Comparison of ENCODE assay signal across 14 cellular contexts in genomic region chr9:133424187-133424586, GRCh38. TPM values are rescaled to one million over a fixed set of nuclear protein-coding genes. Genes with fewer than 3 reads are reported as not detected.
A peak's percentile ranks its signal among the peaks of the same experiment; 100 is the strongest.
DNase-seq lines count a peak whose midpoint lies in the region; ATAC-seq and TF ChIP-seq lines count a peak whose summit lies in the region.
"Had no signal": no experiment of that assay in that cellular context is flagged by ENCODE, and none has a peak within 500 bp of the region (broad histone marks: within the 10 kb centered on the region; RNA-seq: fewer than 3 reads in every experiment).

No MANE protein-coding gene starts in this region.

- H3K27ac ChIP-seq in HEK293 (ENCODE audit: extremely low read depth, low read depth, low read length) = no peak overlapping the region
- H3K27ac ChIP-seq in mesenchymal stem cell (ENCODE audit: low read length, poor library complexity, severe bottlenecking) = no peak overlapping the region
- H3K27ac ChIP-seq: BLaER1 treated with 17β-estradiol and CSF1 and Interleukin-3, amounts not matched to agents 10 nM and 100 nM; KMS-11 had no signal

- peak overlapping the region; percentile 70 to 97 for H2BK12ac ChIP-seq in mesenchymal stem cell (ENCODE audit: low read length in 2 of 2)

- H3K4me3 ChIP-seq in HEK293 (ENCODE audit: low read depth, low read length) (no peak overlapping the region), mesenchymal stem cell (ENCODE audit: insufficient read depth in 1 of 2, low read depth in 1 of 2, low read length in 2 of 2) (no peak overlapping the region)
- H3K4me3 ChIP-seq: BLaER1 treated with 17β-estradiol and CSF1 and Interleukin-3, amounts not matched to agents 10 nM and 100 nM; GM23338 had no signal

- WGBS in mesenchymal stem cell = 98% methylated on average over 8 of the region's 12 CpGs

- no peak overlapping the region for H2AFZ ChIP-seq in mesenchymal stem cell (ENCODE audit: low read depth, low read length)
- H2AFZ ChIP-seq: GM23338 had no signal

- H3K4me1 ChIP-seq in HEK293 (ENCODE audit: control insufficient read depth, insufficient read depth, low read length) (0 out of 2 replicates have a peak, but pooled peaks cover 3% of the 10 kb centered on the region), mesenchymal stem cell (ENCODE audit: control insufficient read depth, insufficient read depth, low read depth, low read length) (peaks cover 12% of the 10 kb centered on the region)

- peaks cover 0 to 3% (median 0%) of the 10 kb centered on the region in 7 donors for H3K9me3 Mint-ChIP-seq in CD14-positive monocyte
- H3K9me3 Mint-ChIP-seq: CD4-positive, alpha-beta T cell had no signal

- no peak overlapping the region for H3K4me3 Mint-ChIP-seq in CD14-positive monocyte
- H3K4me3 Mint-ChIP-seq: B cell; CD4-positive, alpha-beta T cell; GM23338 had no signal

- H3K79me1 ChIP-seq in mesenchymal stem cell (replicated peaks; ENCODE audit: low read length, poor library complexity, severe bottlenecking) = no peaks in the 10 kb centered on the region

- H3K23ac ChIP-seq in mesenchymal stem cell (ENCODE audit: low read length in 2 of 2) = no peak overlapping the region

- no peak overlapping the region for H3K14ac ChIP-seq in mesenchymal stem cell (ENCODE audit: low read length in 2 of 2)

- TF ChIP-seq CTCF in HEK293 (tag by site-specific recombination; IDR thresholded peaks at IDR 0.05) (no peak), CD14-positive monocyte (IDR thresholded peaks at IDR 0.05) (no peak)

- H3K36me3 ChIP-seq in HEK293 (ENCODE audit: control insufficient read depth in 2 of 2, insufficient read depth in 1 of 2, low read length in 2 of 2) (peaks cover 0 to 16% of the 10 kb centered on the region in 2 experiments; a peak in 1 of 3 replicates), mesenchymal stem cell (ENCODE audit: control insufficient read depth in 1 of 2, insufficient read depth in 2 of 2, low read depth in 1 of 2, low read length in 2 of 2) (no peaks in the 10 kb centered on the region)
- H3K36me3 ChIP-seq: BLaER1 treated with 17β-estradiol and CSF1 and Interleukin-3, amounts not matched to agents 10 nM and 100 nM had no signal

- H3K4me2 ChIP-seq in mesenchymal stem cell (ENCODE audit: low read length, poor library complexity, severe bottlenecking) = no peak overlapping the region
- H3K4me2 ChIP-seq: BLaER1 treated with 17β-estradiol and CSF1 and Interleukin-3, amounts not matched to agents 10 nM and 100 nM; GM23338; KMS-11 had no signal

- H3K9me3 ChIP-seq in HEK293 (ENCODE audit: control insufficient read depth, insufficient read depth, low read depth, low read length) (no peaks in the 10 kb centered on the region), mesenchymal stem cell (ENCODE audit: control insufficient read depth, low read length) (no peaks in the 10 kb centered on the region)
- H3K9me3 ChIP-seq: Caco-2 had no signal

- no peak for ATAC-seq in GM21576 (IDR thresholded peaks at IDR 0.05; ENCODE audit: unreplicated experiment)
- ATAC-seq: GM23338, HCT116 had no signal

- no peak overlapping the region for H3K27ac Mint-ChIP-seq in CD14-positive monocyte
- H3K27ac Mint-ChIP-seq: B cell; CD4-positive, alpha-beta T cell; GM23338 had no signal

- intact Hi-C loops in CD14-positive monocyte (cut with micrococcal nuclease) = loop anchor here in 1 of 2 donors (5.0 kb wide), 1 partner anchor 33 kb away; the partner anchor contains the start of gene CACFD1

- peaks cover 14 to 21% of the 10 kb centered on the region in 2 experiments for H3K27me3 ChIP-seq in mesenchymal stem cell (ENCODE audit: control insufficient read depth in 1 of 2, insufficient read depth in 1 of 2, low read length in 2 of 2)

- no peaks in the 10 kb centered on the region for H3K36me3 Mint-ChIP-seq in CD14-positive monocyte

- H4K91ac ChIP-seq in mesenchymal stem cell (ENCODE audit: low read length) = peak overlapping the region; percentile 80

- no peak overlapping the region for H2AK5ac ChIP-seq in mesenchymal stem cell (ENCODE audit: low read length, severe bottlenecking)

- H3K4me1 Mint-ChIP-seq in CD14-positive monocyte = peaks cover 2% of the 10 kb centered on the region

- peaks cover 17 to 31% (median 24%) of the 10 kb centered on the region in 3 donors for H3K27me3 Mint-ChIP-seq in CD14-positive monocyte (ENCODE audit: low read depth in 3 of 3)

- no peak overlapping the region for H2BK5ac ChIP-seq in mesenchymal stem cell (ENCODE audit: low read depth, low read length, poor library complexity, severe bottlenecking)

- CTCF ChIA-PET in HEK293 (lab: Yijun Ruan, JAX) = interaction anchor here (0.6 to 1.7 kb wide), 3 partner anchors 62 to 102 kb away, joined by 3 to 7 read pairs (median 3); no protein-coding TSS in a partner anchor

- H2BK120ac ChIP-seq in mesenchymal stem cell (ENCODE audit: low read depth, low read length) = no peak overlapping the region

- no peak overlapping the region for H3K9ac ChIP-seq in mesenchymal stem cell (ENCODE audit: low read length)
- H3K9ac ChIP-seq: KMS-11 had no signal

- POLR2A ChIA-PET in HEK293 (lab: Yijun Ruan, JAX) = interaction anchor here (1.7 kb wide), 1 partner anchor 35 kb away, joined by 5 read pairs; the partner anchor contains the start of gene CACFD1

- peak overlapping the region; percentile 64 to 90 for H3K18ac ChIP-seq in mesenchymal stem cell (ENCODE audit: low read depth in 1 of 2, low read length in 2 of 2)

- DNase-seq in 8988T (peak; percentile 5), mesenchymal stem cell (no peak), germinal center (ENCODE audit: low spot score) (no peak), CD14-positive monocyte (ENCODE audit: low spot score) (no peak)
- DNase-seq: Caco-2; CD4-positive, alpha-beta T cell; GDM1 had no signal

- peak overlapping the region; percentile 44 for H2BK15ac ChIP-seq in mesenchymal stem cell (ENCODE audit: low read depth, poor library complexity, severe bottlenecking)

- peak overlapping the region in 1 of 2 experiments; percentile 80 for H3K4ac ChIP-seq in mesenchymal stem cell (ENCODE audit: low read depth in 1 of 2, low read length in 2 of 2)

- peak overlapping the region; percentile 47 for H4K8ac ChIP-seq in mesenchymal stem cell (ENCODE audit: low read length)

TF ChIP-seq in HEK293, 187 proteins besides CTCF, POLR2A, EP300 and RAD21:
- TF ChIP-seq GFI1B (tag by site-specific recombination; IDR thresholded peaks at IDR 0.05) (no peak), ZFHX2 (tag by site-specific recombination; conservative IDR thresholded peaks at IDR 0.05) (peak; percentile 72), EGR2 (tag by site-specific recombination; IDR thresholded peaks at IDR 0.05; ENCODE audit: low read depth) (peak; percentile 76)
TF ChIP-seq in HEK293: peak in this region for 2.

RNA-seq across cellular contexts. Expression of gene ADAMTS13, which starts 2.0 kb away (rescaled TPM):
- polyA plus RNA-seq in mesenchymal stem cell (2013, experiment 1 of 2) = 4.5 TPM
- polyA plus RNA-seq in mesenchymal stem cell (2013, experiment 2 of 2) = 3.9 TPM
- polyA plus RNA-seq in CD14-positive monocyte = not detected

RNA-seq across cellular contexts. Expression of gene REXO4, which starts 6.4 kb away (rescaled TPM):
- 21.3 TPM for polyA plus RNA-seq in mesenchymal stem cell (2013, experiment 1 of 2)
- 21.1 TPM for polyA plus RNA-seq in mesenchymal stem cell (2013, experiment 2 of 2)
- 1 to 10 TPM; 3.0 to 4.2 TPM for polyA plus RNA-seq in CD14-positive monocyte

RNA-seq across cellular contexts. Expression of gene CACFD1, which starts 35.6 kb away (rescaled TPM):
- 6.9 TPM for polyA plus RNA-seq in mesenchymal stem cell (2013, experiment 1 of 2)
- polyA plus RNA-seq in mesenchymal stem cell (2013, experiment 2 of 2) = 6.9 TPM
- 1 to 10 TPM; 5.0 to 5.1 TPM for polyA plus RNA-seq in CD14-positive monocyte

RNA-seq across cellular contexts. Expression of gene STKLD1, which starts 48.0 kb away (rescaled TPM):
- polyA plus RNA-seq in mesenchymal stem cell (2013, experiment 1 of 2) = 0.99 TPM
- polyA plus RNA-seq in mesenchymal stem cell (2013, experiment 2 of 2) = 0.55 TPM
- polyA plus RNA-seq in CD14-positive monocyte = not detected

RNA-seq across cellular contexts. Expression of gene SURF4, which starts 48.3 kb away (rescaled TPM):
- 275 TPM for polyA plus RNA-seq in mesenchymal stem cell (2013, experiment 1 of 2)
- polyA plus RNA-seq in mesenchymal stem cell (2013, experiment 2 of 2) = 281 TPM
- 100 to 1,000 TPM; 157 to 175 TPM for polyA plus RNA-seq in CD14-positive monocyte
